ENCODE assay signal across 24 cellular contexts in genomic region chr15:56001476-56002078, GRCh38. TPM values are rescaled to one million over a fixed set of nuclear protein-coding genes. Genes with fewer than 3 reads are reported as not detected.
A peak's percentile ranks its signal among the peaks of the same experiment; 100 is the strongest.
DNase-seq lines count a peak whose midpoint lies in the region; ATAC-seq, FAIRE-seq and TF ChIP-seq lines count a peak whose summit lies in the region.
"Had no signal": no experiment of that assay in that cellular context is flagged by ENCODE, and none has a peak within 500 bp of the region (broad histone marks: within the 10 kb centered on the region; RNA-seq: fewer than 3 reads in every experiment).

No MANE protein-coding gene starts in this region.

- no peaks in the 10 kb centered on the region for H4K20me1 ChIP-seq in SK-N-SH (ENCODE audit: insufficient read depth)
- H4K20me1 ChIP-seq: BLaER1 had no signal

- H3K27ac ChIP-seq in SK-N-SH (ENCODE audit: low read depth in 2 of 2, low read length in 1 of 2) = no peak overlapping the region
- H3K27ac ChIP-seq in Peyer's patch = no peak overlapping the region
- H3K27ac ChIP-seq: 22Rv1, BLaER1, GM23248 had no signal

- no peak for TF ChIP-seq POLR2A in Peyer's patch (IDR thresholded peaks at IDR 0.05)

- H3K27ac Mint-ChIP-seq in mesothelial cell of epicardium = peak overlapping the region; percentile 88
- H3K27ac Mint-ChIP-seq: CD4-positive, alpha-beta T cell; H9 had no signal

- WGBS in SK-N-SH (ENCODE audit: low lambda C conversion rate) = 78% methylated on average over 3 of the region's 3 CpGs

- no peak overlapping the region for H3K4me2 ChIP-seq in SK-N-SH
- H3K4me2 ChIP-seq: BLaER1 had no signal

- H3K36me3 ChIP-seq in SK-N-SH (replicated peaks in 1 of 2; ENCODE audit: control insufficient read depth in 1 of 2, insufficient read depth in 2 of 2, low read length in 1 of 2) = no peaks in the 10 kb centered on the region
- no peaks in the 10 kb centered on the region for H3K36me3 ChIP-seq in bronchial epithelial cell (ENCODE audit: control insufficient read depth, insufficient read depth, low read length)
- H3K36me3 ChIP-seq in Peyer's patch = no peaks in the 10 kb centered on the region
- H3K36me3 ChIP-seq: BLaER1 had no signal

- FAIRE-seq in bronchial epithelial cell (lab: Jason Lieb, UNC) = no peak
- FAIRE-seq: GM12878 had no signal

- H3K4me3 ChIP-seq in SK-N-SH (ENCODE audit: low read depth in 2 of 2, low read length in 1 of 2) = no peak overlapping the region
- no peak overlapping the region for H3K4me3 ChIP-seq in bronchial epithelial cell (ENCODE audit: low read depth, low read length)
- H3K4me3 ChIP-seq in Peyer's patch = no peak overlapping the region
- H3K4me3 ChIP-seq: BLaER1, GM12878, GM23248 had no signal

- H3K4me1 Mint-ChIP-seq in mesothelial cell of epicardium = peaks cover 27% of the 10 kb centered on the region

- no peaks in the 10 kb centered on the region; a peak in 2 of 4 replicates for H3K4me1 ChIP-seq in SK-N-SH (ENCODE audit: control insufficient read depth in 1 of 2, insufficient read depth in 2 of 2, low read depth in 1 of 2, low read length in 1 of 2)
- H3K4me1 ChIP-seq in Peyer's patch = peaks cover 0 to 3% (median 0%) of the 10 kb centered on the region in 4 donors
- H3K4me1 ChIP-seq: BLaER1 had no signal

- H3K9me3 Mint-ChIP-seq in mesothelial cell of epicardium = peaks cover 6% of the 10 kb centered on the region
- H3K9me3 Mint-ChIP-seq: CD4-positive, alpha-beta T cell; H9 had no signal

- POLR2A ChIA-PET in SK-N-SH (lab: Yijun Ruan, JAX) = no interaction called here

- no peaks in the 10 kb centered on the region for H3K27me3 Mint-ChIP-seq in mesothelial cell of epicardium (ENCODE audit: low read depth)

- TF ChIP-seq CTCF in SK-N-SH (IDR thresholded peaks at IDR 0.05) = no peak
- TF ChIP-seq CTCF in bronchial epithelial cell (IDR thresholded peaks at IDR 0.05; ENCODE audit: insufficient read depth, low read length, severe bottlenecking) = no peak
- no peak for TF ChIP-seq CTCF in mesothelial cell of epicardium (IDR thresholded peaks at IDR 0.05; ENCODE audit: unreplicated experiment)
- TF ChIP-seq CTCF in Peyer's patch (IDR thresholded peaks at IDR 0.05) = no peak

- no peak overlapping the region for H3K9ac ChIP-seq in SK-N-SH
- H3K9ac ChIP-seq: BLaER1, GM23248 had no signal

- peaks cover 5% of the 10 kb centered on the region for H3K36me3 Mint-ChIP-seq in mesothelial cell of epicardium

- no peaks in the 10 kb centered on the region for H3K9me2 ChIP-seq in SK-N-SH

- no peak for ATAC-seq in SK-N-SH treated with all-trans-retinoic acid at 6 μM for 48 hours
- ATAC-seq in activated CD4-positive, CD25-positive, alpha-beta regulatory T cell treated with anti-CD3 and anti-CD28 coated beads, Interleukin-2, amount 50 U/mL, for 24 hours = no peak
- ATAC-seq in GM18520 (IDR thresholded peaks at IDR 0.05; ENCODE audit: unreplicated experiment) = no peak
- ATAC-seq: GM12878 had no signal

- no peak overlapping the region for H3K4me3 Mint-ChIP-seq in mesothelial cell of epicardium
- H3K4me3 Mint-ChIP-seq: CD4-positive, alpha-beta T cell; H9 had no signal

- H3F3A ChIP-seq in SK-N-SH (replicated peaks; ENCODE audit: insufficient read depth) = peaks cover 5% of the 10 kb centered on the region

- TF ChIP-seq EP300 in SK-N-SH (IDR thresholded peaks at IDR 0.05; ENCODE audit: borderline replicate concordance in 1 of 2, low read depth in 1 of 2, low read length in 1 of 2) = no peak

- H3K27me3 ChIP-seq in SK-N-SH (ENCODE audit: insufficient read depth) (no peaks in the 10 kb centered on the region), bronchial epithelial cell (ENCODE audit: control insufficient read depth, insufficient read depth, low read length) (no peaks in the 10 kb centered on the region), Peyer's patch (no peaks in the 10 kb centered on the region)
- H3K27me3 ChIP-seq: BLaER1 had no signal

- no peak for DNase-seq in SK-N-SH
- DNase-seq in bronchial epithelial cell (ENCODE audit: low read depth) = peak; percentile 94
- no peak for DNase-seq in mesothelial cell of epicardium (ENCODE audit: low spot score in 2 of 2, unreplicated experiment in 2 of 2)
- DNase-seq in NCI-H1105 (lab: John Stamatoyannopoulos, UW) = no peak
- DNase-seq in Peyer's patch = no peak
- DNase-seq: ACHN; CD4-positive, alpha-beta T cell; COR-L47; DMS79 treated with DMSO at 0.1 percent for 48 hours; GM23248; H9; KG1; NCI-H1694 treated with DMSO at 0.1 percent for 48 hours; NCI-H2081 treated with DMSO at 0.1 percent for 48 hours; NCI-H2171 treated with DMSO at 0.1 percent for 48 hours; NCI-H524 treated with DMSO at 0.1 percent for 48 hours; NCI-H82; SIG-M5 had no signal

- CTCF ChIA-PET in SK-N-SH (lab: Yijun Ruan, JAX) = interaction anchor here (1.1 kb wide), 1 partner anchor 9 kb away, joined by 4 read pairs; no protein-coding TSS in a partner anchor

- no peak for TF ChIP-seq RAD21 in SK-N-SH (IDR thresholded peaks at IDR 0.05; ENCODE audit: low read length)

- no peaks in the 10 kb centered on the region for H3K79me2 ChIP-seq in SK-N-SH (ENCODE audit: insufficient read depth)

- H3K9me3 ChIP-seq in SK-N-SH = no peaks in the 10 kb centered on the region
- H3K9me3 ChIP-seq in Peyer's patch = no peaks in the 10 kb centered on the region
- H3K9me3 ChIP-seq: BLaER1 had no signal

- no peak overlapping the region for H2AFZ ChIP-seq in SK-N-SH (ENCODE audit: low read depth)
- H2AFZ ChIP-seq: GM23248 had no signal

TF ChIP-seq in SK-N-SH treated with all-trans-retinoic acid at 6 μM for 48 hours, 23 proteins besides CTCF, POLR2A, EP300 and RAD21:
- TF ChIP-seq PPARA (CRISPR knock-in tag; IDR thresholded peaks at IDR 0.05; ENCODE audit: borderline replicate concordance) (no peak), RARB (CRISPR knock-in tag; IDR thresholded peaks at IDR 0.05) (no peak), ZFP30 (CRISPR knock-in tag; IDR thresholded peaks at IDR 0.05) (0 out of 2 replicates have a peak, but pooled peaks have one; percentile 46), ZC3H10 (CRISPR knock-in tag; IDR thresholded peaks at IDR 0.05) (no peak), CSRNP3 (CRISPR knock-in tag; IDR thresholded peaks at IDR 0.05) (no peak)

TF ChIP-seq in SK-N-SH, 30 proteins besides CTCF, POLR2A, EP300 and RAD21 (continues in another document):
- TF ChIP-seq JUND (IDR thresholded peaks at IDR 0.05) (no peak), IRF3 (IDR thresholded peaks at IDR 0.05; ENCODE audit: low read depth, low read length) (no peak), MAX (IDR thresholded peaks at IDR 0.05; ENCODE audit: low read depth) (no peak), PBX3 (IDR thresholded peaks at IDR 0.05) (no peak), SIN3A (IDR thresholded peaks at IDR 0.05; ENCODE audit: borderline replicate concordance, low read depth, low read length) (no peak), REST (IDR thresholded peaks at IDR 0.05; ENCODE audit: low read depth, low read length) (no peak), RXRA (IDR thresholded peaks at IDR 0.05; ENCODE audit: borderline replicate concordance, low read depth) (no peak)

RNA-seq across cellular contexts. Expression of gene NEDD4, which starts 8.2 kb away (rescaled TPM):
- 12.9 and 17.3 TPM in 2 replicates for polyA plus RNA-seq in SK-N-SH (2012; rRNA removed)
- polyA plus RNA-seq in SK-N-SH (2012; cell fraction: cytosol; rRNA removed) = 17.6 and 18.6 TPM in 2 replicates
- polyA plus RNA-seq in SK-N-SH (2012; cell fraction: nucleus; rRNA removed) = 9.1 and 21.0 TPM in 2 replicates
- total RNA-seq in bronchial epithelial cell (37.1 and 59.5 TPM in 2 replicates), mesothelial cell of epicardium (42.5 to 45.8 TPM (median 45.6 TPM) in 3 replicates), Peyer's patch (10 to 100 TPM; 36.3 to 87.1 (median 72.3) TPM)
